ENCODE assay signal across 1 cellular context in the genomic region with DNA sequence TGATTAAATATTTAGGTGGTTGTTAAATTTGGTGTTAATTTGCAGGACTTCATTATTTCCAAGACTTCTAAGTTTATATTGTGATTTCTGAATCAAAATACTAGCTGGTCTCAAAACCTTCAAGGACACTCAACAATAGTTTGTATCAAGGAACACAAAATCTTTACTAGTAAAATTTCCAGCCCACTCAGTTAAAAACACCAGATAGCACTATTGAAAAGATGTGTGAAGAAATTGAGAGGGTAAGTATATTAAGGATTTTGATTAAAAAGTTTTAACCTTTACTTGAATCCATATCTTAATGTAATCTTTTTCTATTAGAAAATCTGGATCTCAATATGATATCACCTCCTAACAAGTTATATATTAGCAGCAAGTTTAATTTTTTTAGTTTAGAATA.
TF ChIP-seq lines count a peak whose summit lies in the region.

No MANE protein-coding gene starts in this region.

TF ChIP-seq in HepG2, 621 proteins besides CTCF, POLR2A, EP300 and RAD21:
- TF ChIP-seq ZNF781 (CRISPR knock-in tag; IDR thresholded peaks at IDR 0.05; ENCODE audit: borderline replicate concordance, not compliant biosample characterization) = no peak
- TF ChIP-seq ZNF207 (IDR thresholded peaks at IDR 0.05; ENCODE audit: borderline replicate concordance) = no peak
- no peak for TF ChIP-seq ZNF33A (CRISPR knock-in tag; IDR thresholded peaks at IDR 0.05; ENCODE audit: borderline replicate concordance)
- no peak for TF ChIP-seq NFYB (CRISPR knock-in tag; IDR thresholded peaks at IDR 0.05)
- no peak for TF ChIP-seq TMF1 (CRISPR knock-in tag; IDR thresholded peaks at IDR 0.05; ENCODE audit: low read depth)
- TF ChIP-seq, protein P1, sequence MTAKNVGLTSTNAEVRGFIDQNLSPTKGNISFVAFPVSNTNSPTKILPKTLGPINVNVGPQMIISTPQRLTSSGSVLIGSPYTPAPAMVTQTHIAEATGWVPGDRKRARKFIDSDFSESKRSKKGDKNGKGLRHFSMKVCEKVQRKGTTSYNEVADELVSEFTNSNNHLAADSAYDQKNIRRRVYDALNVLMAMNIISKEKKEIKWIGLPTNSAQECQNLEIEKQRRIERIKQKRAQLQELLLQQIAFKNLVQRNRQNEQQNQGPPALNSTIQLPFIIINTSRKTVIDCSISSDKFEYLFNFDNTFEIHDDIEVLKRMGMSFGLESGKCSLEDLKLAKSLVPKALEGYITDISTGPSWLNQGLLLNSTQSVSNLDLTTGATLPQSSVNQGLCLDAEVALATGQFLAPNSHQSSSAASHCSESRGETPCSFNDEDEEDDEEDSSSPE (CRISPR knock-in tag; IDR thresholded peaks at IDR 0.05) = no peak
- no peak for TF ChIP-seq MLXIP (CRISPR knock-in tag; IDR thresholded peaks at IDR 0.05; ENCODE audit: borderline replicate concordance)
- TF ChIP-seq PCBP1 (IDR thresholded peaks at IDR 0.05; ENCODE audit: borderline replicate concordance, low read depth, low read length) = no peak
- no peak for TF ChIP-seq ZMAT3 (CRISPR knock-in tag; conservative IDR thresholded peaks at IDR 0.05)
- TF ChIP-seq EZH2 (conservative IDR thresholded peaks at IDR 0.05; ENCODE audit: low read depth, low read length) = no peak
- no peak for TF ChIP-seq ZC3H13 (CRISPR knock-in tag; IDR thresholded peaks at IDR 0.05)
- no peak for TF ChIP-seq ZSCAN21 (CRISPR knock-in tag; IDR thresholded peaks at IDR 0.05; ENCODE audit: borderline replicate concordance)
- TF ChIP-seq TBX3 (IDR thresholded peaks at IDR 0.05; ENCODE audit: borderline replicate concordance) = no peak
- TF ChIP-seq FOXP1 (IDR thresholded peaks at IDR 0.05) = no peak
- no peak for TF ChIP-seq FOXP1 (CRISPR knock-in tag; IDR thresholded peaks at IDR 0.05)
- no peak for TF ChIP-seq SMAD1 (CRISPR knock-in tag; IDR thresholded peaks at IDR 0.05; ENCODE audit: borderline replicate concordance, low read depth)
- no peak for TF ChIP-seq SMARCE1 (IDR thresholded peaks at IDR 0.05; ENCODE audit: borderline replicate concordance)
